1 cellular context compared by ENCODE assay signal in genomic region chr1:110963666-110964399, GRCh38.
TF ChIP-seq lines count a peak whose summit lies in the region.

Gene LRIF1 (minus strand): TSS chr1:110963922. CDS start chr1:110963688, 234 bp downstream.

TF ChIP-seq in HepG2, 621 proteins besides CTCF, POLR2A, EP300 and RAD21 (continued from another document):
- 0 out of 2 replicates have a peak, but pooled peaks have one; percentile 44 for TF ChIP-seq PBX3 (CRISPR knock-in tag; IDR thresholded peaks at IDR 0.05; ENCODE audit: borderline replicate concordance)
- no peak for TF ChIP-seq ZNF549 (CRISPR knock-in tag; IDR thresholded peaks at IDR 0.05)
- TF ChIP-seq ZNF572 (CRISPR knock-in tag; IDR thresholded peaks at IDR 0.05) = 0 out of 2 replicates have a peak, but pooled peaks have one; percentile 57
- peak; percentile 55; the same call in 1 of the 2 replicates for TF ChIP-seq RXRB (CRISPR knock-in tag; IDR thresholded peaks at IDR 0.05; ENCODE audit: borderline replicate concordance)
- no peak for TF ChIP-seq HCFC1 (IDR thresholded peaks at IDR 0.05; ENCODE audit: low read depth, low read length)
- TF ChIP-seq ZMAT5 (CRISPR knock-in tag; IDR thresholded peaks at IDR 0.05; ENCODE audit: borderline replicate concordance, low read depth) = no peak
- TF ChIP-seq STAT6 (CRISPR knock-in tag; IDR thresholded peaks at IDR 0.05; ENCODE audit: borderline replicate concordance) = no peak; the same call in 1 of the 2 replicates
- no peak for TF ChIP-seq ZNF576 (CRISPR knock-in tag; IDR thresholded peaks at IDR 0.05)
- no peak for TF ChIP-seq FOXK2 (IDR thresholded peaks at IDR 0.05)
- TF ChIP-seq ZBTB4 (CRISPR knock-in tag; IDR thresholded peaks at IDR 0.05; ENCODE audit: borderline replicate concordance) = no peak
- no peak for TF ChIP-seq AGO1 (IDR thresholded peaks at IDR 0.05; ENCODE audit: low read depth, low read length, poor library complexity, severe bottlenecking)
- no peak; the same call in 1 of the 2 replicates for TF ChIP-seq MTA1 (CRISPR knock-in tag; IDR thresholded peaks at IDR 0.05; ENCODE audit: borderline replicate concordance)
- 0 out of 2 replicates have a peak, but pooled peaks have one; percentile 2 for TF ChIP-seq THRA (CRISPR knock-in tag; IDR thresholded peaks at IDR 0.05; ENCODE audit: borderline replicate concordance)
- TF ChIP-seq ATRX (CRISPR knock-in tag; IDR thresholded peaks at IDR 0.05; ENCODE audit: borderline replicate concordance) = no peak
- TF ChIP-seq SOX13 (IDR thresholded peaks at IDR 0.05) = no peak; the same call in 1 of the 2 replicates
- no peak for TF ChIP-seq SOX13 (CRISPR knock-in tag; conservative IDR thresholded peaks at IDR 0.05 in 1 of 2, IDR thresholded peaks at IDR 0.05 in 1 of 2)
- peak; percentile 96 for TF ChIP-seq CREM (IDR thresholded peaks at IDR 0.05)
- no peak for TF ChIP-seq CREM (CRISPR knock-in tag; IDR thresholded peaks at IDR 0.05)
- peak; percentile 26; the same call in 1 of the 2 replicates for TF ChIP-seq FOXA3 (CRISPR knock-in tag; IDR thresholded peaks at IDR 0.05)
- no peak for TF ChIP-seq GLI4 (CRISPR knock-in tag; IDR thresholded peaks at IDR 0.05; ENCODE audit: borderline replicate concordance)
- no peak for TF ChIP-seq JUN (CRISPR knock-in tag; IDR thresholded peaks at IDR 0.05)
- peak; percentile 91 for TF ChIP-seq THAP11 (CRISPR knock-in tag; IDR thresholded peaks at IDR 0.05)
- TF ChIP-seq MZF1 (CRISPR knock-in tag; IDR thresholded peaks at IDR 0.05; ENCODE audit: borderline replicate concordance) = no peak
